ENCODE assay signal across 26 cellular contexts in the genomic region with DNA sequence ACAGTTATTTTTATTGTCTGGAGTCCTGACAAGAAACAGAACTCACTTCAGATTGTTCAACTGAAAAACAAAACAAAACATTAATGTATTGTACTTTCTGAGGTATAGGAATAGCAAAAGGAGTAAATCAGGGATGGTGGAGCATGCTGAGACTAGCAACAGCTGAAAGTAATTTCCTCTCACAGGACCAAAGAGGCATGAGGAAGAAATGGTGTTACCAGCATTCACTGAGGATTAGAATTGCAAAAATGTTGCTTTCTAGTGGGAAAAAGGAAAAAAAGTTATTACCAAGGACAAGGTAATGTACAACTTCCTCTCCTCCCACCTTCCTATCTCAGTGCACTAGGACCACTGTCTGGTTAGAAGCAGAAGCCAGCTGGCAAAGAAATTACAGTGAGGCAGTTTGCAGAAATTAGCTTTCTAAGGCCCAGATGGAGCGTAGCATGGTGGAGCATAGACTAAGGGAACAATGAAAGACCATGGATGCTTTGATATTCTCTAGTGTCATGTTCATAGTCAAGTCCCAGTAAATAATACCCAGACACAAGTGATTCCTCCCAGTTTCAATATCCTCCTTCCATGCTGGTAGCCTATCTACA.
DNase-seq lines count a peak whose midpoint lies in the region; ATAC-seq, FAIRE-seq and TF ChIP-seq lines count a peak whose summit lies in the region.
"Had no signal": no experiment of that assay in that cellular context is flagged by ENCODE, and none has a peak within 500 bp of the region (broad histone marks: within the 10 kb centered on the region; RNA-seq: fewer than 3 reads in every experiment).

No MANE protein-coding gene starts in this region.

- peak; percentile 91 for FAIRE-seq in endometrium (lab: Jason Lieb, UNC)
- no peak for FAIRE-seq in keratinocyte (lab: Jason Lieb, UNC)

- 25 to 60% methylated on average over 1 of the region's 1 CpG for WGBS in testis, 2 donors

- no peaks in the 10 kb centered on the region for H3K36me3 Mint-ChIP-seq in activated CD4-positive, alpha-beta T cell treated with anti-CD3 and anti-CD28 coated beads for 36 hours (ENCODE audit: low read depth)

- H3K9me1 ChIP-seq in keratinocyte (ENCODE audit: control insufficient read depth, extremely low read depth, insufficient read depth, low read length), result no peaks in the 10 kb centered on the region

- POLR2A ChIA-PET in activated CD4-positive, alpha-beta T cell treated with anti-CD3 and anti-CD28 coated beads for 36 hours (lab: Charles Lee), result no interaction called here

- no peaks in the 10 kb centered on the region for H3K79me2 ChIP-seq in keratinocyte (ENCODE audit: control insufficient read depth, insufficient read depth, low read length)

- dilution Hi-C loops in keratinocyte (cut with MboI; ENCODE audit: extremely low pct_ligation_motif_present, low sequenced_read_pairs), result no loop called here

- H3K9me3 Mint-ChIP-seq in activated CD4-positive, alpha-beta T cell treated with anti-CD3 and anti-CD28 coated beads for 36 hours (ENCODE audit: low read depth), result no peaks in the 10 kb centered on the region
- H3K9me3 Mint-ChIP-seq: stimulated activated naive CD8-positive, alpha-beta T cell treated with anti-CD3 and anti-CD28 coated beads, Interleukin-15, amount 100 ng/mL, for 72 hours had no signal

- CTCF ChIA-PET in activated CD4-positive, alpha-beta T cell treated with anti-CD3 and anti-CD28 coated beads for 36 hours (lab: Charles Lee), result interaction anchor here (0.6 to 1.4 kb wide), 2 partner anchors 12 to 189 kb away, joined by 3 read pairs; no protein-coding TSS in a partner anchor

- no peak overlapping the region for H3K4me3 Mint-ChIP-seq in activated CD4-positive, alpha-beta T cell treated with anti-CD3 and anti-CD28 coated beads for 36 hours
- H3K4me3 Mint-ChIP-seq: B cell; stimulated activated naive CD8-positive, alpha-beta T cell treated with anti-CD3 and anti-CD28 coated beads, Interleukin-15, amount 100 ng/mL, for 72 hours; T-helper 17 cell had no signal

- H3K4me1 ChIP-seq in keratinocyte (ENCODE audit: control insufficient read depth, extremely low read depth, insufficient read depth, low read length) (no peaks in the 10 kb centered on the region), testis (peaks cover 7% of the 10 kb centered on the region)
- H3K4me1 ChIP-seq: adrenal gland, upper lobe of right lung had no signal

- H3K9me3 ChIP-seq in keratinocyte (ENCODE audit: control insufficient read depth, low read depth, low read length), result no peaks in the 10 kb centered on the region
- no peaks in the 10 kb centered on the region for H3K9me3 ChIP-seq in testis
- H3K9me3 ChIP-seq: adrenal gland, SJCRH30, upper lobe of right lung had no signal

- no peak overlapping the region for H3K9ac ChIP-seq in keratinocyte (ENCODE audit: control insufficient read depth, extremely low read depth, insufficient read depth, low read length)

- H4K20me1 ChIP-seq in keratinocyte (ENCODE audit: control insufficient read depth, extremely low read depth, insufficient read depth, low read length), result no peaks in the 10 kb centered on the region

- no peak for TF ChIP-seq POLR2A in testis (IDR thresholded peaks at IDR 0.05)

- TF ChIP-seq CTCF in keratinocyte (optimal IDR thresholded peaks at IDR 0.05 in 1 of 3, IDR thresholded peaks at IDR 0.05 in 1 of 3, conservative IDR thresholded peaks at IDR 0.05 in 1 of 3; ENCODE audit: extremely low read depth in 1 of 3, insufficient read depth in 2 of 3, low read length in 3 of 3) (no peak), testis (IDR thresholded peaks at IDR 0.05) (no peak)

- H3K4me2 ChIP-seq in keratinocyte (ENCODE audit: control insufficient read depth, extremely low read depth, insufficient read depth, low read depth, low read length), result no peak overlapping the region

- no peak overlapping the region for H3K27ac ChIP-seq in keratinocyte (ENCODE audit: control insufficient read depth, insufficient read depth, low read length)
- no peak overlapping the region for H3K27ac ChIP-seq in testis
- H3K27ac ChIP-seq: adrenal gland, SJCRH30, upper lobe of right lung, VCaP had no signal

- H3K27me3 ChIP-seq in keratinocyte (ENCODE audit: control insufficient read depth, extremely low read depth, insufficient read depth, low read length), result no peaks in the 10 kb centered on the region
- H3K27me3 ChIP-seq in testis, result no peaks in the 10 kb centered on the region
- H3K27me3 ChIP-seq: adrenal gland, SJCRH30, upper lobe of right lung had no signal

- peak; percentile 25 for DNase-seq in LHCN-M2 (ENCODE audit: low read depth)
- no peak for DNase-seq in keratinocyte (ENCODE audit: low read depth, low spot score)
- peak; percentile 58 for DNase-seq in testis
- DNase-seq in T1000 (lab: John Stamatoyannopoulos, UW), result no peak
- DNase-seq in NCI-H1092 (lab: John Stamatoyannopoulos, UW), result no peak
- DNase-seq in activated CD4-positive, alpha-beta T cell treated with anti-CD3 and anti-CD28 coated beads for 36 hours, result no peak
- DNase-seq: activated CD4-positive, alpha-beta T cell treated with anti-CD3 and anti-CD28 coated beads, Interleukin-2, amount 50 U/mL, for 4 hours; activated effector memory CD4-positive, alpha-beta T cell treated with anti-CD3 and anti-CD28 coated beads, Interleukin-2, amount 50 U/mL, for 16 hours; adrenal gland; caudate nucleus; COR-L47; left cardiac atrium; midbrain; MV-4-11; NCI-H187; NCI-H226; SJCRH30; stimulated activated CD4-positive, alpha-beta T cell treated with anti-CD3 and anti-CD28 coated beads, Interleukin-4, amount 100 ng/mL, for 4 hours; stimulated activated naive CD8-positive, alpha-beta T cell treated with anti-CD3 and anti-CD28 coated beads, Interleukin-15, amount 100 ng/mL, for 72 hours; T-helper 17 cell; upper lobe of right lung had no signal

- peak overlapping the region; percentile 17 for H2AFZ ChIP-seq in keratinocyte (ENCODE audit: control insufficient read depth, low read length)

- intact Hi-C loops in testis (cut with DNase I; ENCODE audit: low total_unique reads), result no loop called here
- intact Hi-C loops in activated CD4-positive, alpha-beta T cell treated with anti-CD3 and anti-CD28 coated beads for 36 hours (cut with DNase I, micrococcal nuclease), result no loop called here

- no peak for ATAC-seq in HG02970 (IDR thresholded peaks at IDR 0.05; ENCODE audit: low FRiP score, unreplicated experiment)
- no peak for ATAC-seq in activated CD4-positive, alpha-beta T cell treated with anti-CD3 and anti-CD28 coated beads for 36 hours
- ATAC-seq: PC-3; stimulated activated naive CD8-positive, alpha-beta T cell treated with anti-CD3 and anti-CD28 coated beads, Interleukin-15, amount 100 ng/mL, for 72 hours; T-helper 17 cell; upper lobe of right lung had no signal

- no peak overlapping the region for H3K4me3 ChIP-seq in keratinocyte (ENCODE audit: control insufficient read depth in 2 of 3, extremely low read depth in 1 of 3, insufficient read depth in 2 of 3, low read depth in 1 of 3, low read length in 3 of 3)
- no peak overlapping the region for H3K4me3 ChIP-seq in testis
- H3K4me3 ChIP-seq: adrenal gland, SJCRH30, upper lobe of right lung had no signal

- H3K4me1 Mint-ChIP-seq in activated CD4-positive, alpha-beta T cell treated with anti-CD3 and anti-CD28 coated beads for 36 hours, result no peaks in the 10 kb centered on the region
- H3K4me1 Mint-ChIP-seq: B cell; stimulated activated naive CD8-positive, alpha-beta T cell treated with anti-CD3 and anti-CD28 coated beads, Interleukin-15, amount 100 ng/mL, for 72 hours; T-helper 17 cell had no signal

- H3K36me3 ChIP-seq in keratinocyte (ENCODE audit: control insufficient read depth in 2 of 2, extremely low read depth in 1 of 2, insufficient read depth in 2 of 2, low read length in 2 of 2) (no peaks in the 10 kb centered on the region), testis (ENCODE audit: low read depth, missing control alignments) (no peaks in the 10 kb centered on the region)
- H3K36me3 ChIP-seq: adrenal gland, SJCRH30, upper lobe of right lung had no signal

- H3K27ac Mint-ChIP-seq in activated CD4-positive, alpha-beta T cell treated with anti-CD3 and anti-CD28 coated beads for 36 hours, result no peak overlapping the region
- H3K27ac Mint-ChIP-seq: B cell; stimulated activated naive CD8-positive, alpha-beta T cell treated with anti-CD3 and anti-CD28 coated beads, Interleukin-15, amount 100 ng/mL, for 72 hours; T-helper 17 cell had no signal

- H3K27me3 Mint-ChIP-seq in activated CD4-positive, alpha-beta T cell treated with anti-CD3 and anti-CD28 coated beads for 36 hours, result peaks cover 8% of the 10 kb centered on the region
- H3K27me3 Mint-ChIP-seq: B cell had no signal

Comparison
In these comparisons a context has a peak if more than half of its experiments do, and no peak if none do; other contexts are left out.
1. DNase-seq: peak in LHCN-M2 (single experiment) and testis (single experiment); none in keratinocyte (single experiment), T1000 (single experiment), NCI-H1092 (single experiment) and activated CD4-positive, alpha-beta T cell treated with anti-CD3 and anti-CD28 coated beads for 36 hours (single experiment).